Comparison of ENCODE assay signal across 8 cellular contexts in genomic region chr12:107515446-107515958, GRCh38.
A peak's percentile ranks its signal among the peaks of the same experiment; 100 is the strongest.
DNase-seq lines count a peak whose midpoint lies in the region; ATAC-seq and TF ChIP-seq lines count a peak whose summit lies in the region.

No MANE protein-coding gene starts in this region.

- H3K9me3 ChIP-seq in Loucy (ENCODE audit: insufficient read depth, low read depth, low read length) (no peaks in the 10 kb centered on the region), left lung (no peaks in the 10 kb centered on the region)

- H3K27ac ChIP-seq in left lung, result peak overlapping the region; percentile 18 to 48

- peaks cover 6 to 12% of the 10 kb centered on the region in 2 donors for H3K4me1 Mint-ChIP-seq in immature natural killer cell

- no peaks in the 10 kb centered on the region for H4K20me1 ChIP-seq in Loucy (ENCODE audit: insufficient read depth, low read length, poor library complexity, severe bottlenecking)

- no peak overlapping the region for H3K9ac ChIP-seq in Loucy (ENCODE audit: low read depth, low read length, poor library complexity, severe bottlenecking)

- no peaks in the 10 kb centered on the region; the same call in 1 of the 2 replicates for H3F3A ChIP-seq in Loucy (ENCODE audit: low read depth)

- no peak overlapping the region for H3K4me3 ChIP-seq in Loucy (ENCODE audit: low read length, poor library complexity, severe bottlenecking)
- no peak overlapping the region for H3K4me3 ChIP-seq in left lung

- peak; percentile 77 for DNase-seq in EH (ENCODE audit: low read depth)
- DNase-seq in amniotic epithelial cell (ENCODE audit: low read depth), result peak; percentile 97
- peak in 1 of 2 donors; percentile 63 for DNase-seq in left lung
- no peak for DNase-seq in NCI-H1694 (lab: John Stamatoyannopoulos, UW)
- no peak for DNase-seq in NCI-H1436 (lab: John Stamatoyannopoulos, UW)
- no peak for DNase-seq in immature natural killer cell

- no peaks in the 10 kb centered on the region for H3K79me2 ChIP-seq in Loucy (ENCODE audit: insufficient read depth, low read length)

- H3K27ac Mint-ChIP-seq in immature natural killer cell, result no peak overlapping the region

- H3K9me2 ChIP-seq in Loucy (replicated peaks; ENCODE audit: low read depth, low read length), result no peaks in the 10 kb centered on the region

- peaks cover 2% of the 10 kb centered on the region in 3 donors for H3K27me3 Mint-ChIP-seq in immature natural killer cell (ENCODE audit: low read depth in 3 of 3)

- H3K36me3 ChIP-seq in Loucy (ENCODE audit: insufficient read depth, low read length) (no peaks in the 10 kb centered on the region), left lung (no peaks in the 10 kb centered on the region)

- peak overlapping the region; percentile 66 for H3K4me2 ChIP-seq in Loucy (ENCODE audit: low read depth, low read length, poor library complexity, severe bottlenecking)

- H3K4me1 ChIP-seq in Loucy (ENCODE audit: insufficient read depth, low read length, poor library complexity, severe bottlenecking), result peaks cover 12% of the 10 kb centered on the region
- peaks cover 0 to 11% of the 10 kb centered on the region in 2 donors for H3K4me1 ChIP-seq in left lung

- intact Hi-C loops in left lung (cut with DNase I), result no loop called here

- H3K27me3 ChIP-seq in Loucy (ENCODE audit: insufficient read depth, low read length, poor library complexity, severe bottlenecking) (no peaks in the 10 kb centered on the region), left lung (no peaks in the 10 kb centered on the region)

- no peaks in the 10 kb centered on the region for H3K9me3 Mint-ChIP-seq in immature natural killer cell

- peaks cover 0 to under 1% (median 0%) of the 10 kb centered on the region in 3 donors for H3K36me3 Mint-ChIP-seq in immature natural killer cell

- H3K4me3 Mint-ChIP-seq in immature natural killer cell, result peak overlapping the region in 1 of 5 donors; percentile 8

- ATAC-seq in left lung, result peak; percentile 84
- no peak for ATAC-seq in GM18873 (IDR thresholded peaks at IDR 0.05; ENCODE audit: low FRiP score, unreplicated experiment)

- TF ChIP-seq CTCF in Loucy (conservative IDR thresholded peaks at IDR 0.05; ENCODE audit: low read length) (no peak), left lung (IDR thresholded peaks at IDR 0.05) (no peak)

- no peak overlapping the region for H2AFZ ChIP-seq in Loucy (ENCODE audit: low read length)

Comparison
In these comparisons a context has a peak if more than half of its experiments do, and no peak if none do; other contexts are left out.
1. DNase-seq: peak in EH (single experiment) and amniotic epithelial cell (single experiment); none in NCI-H1694 (single experiment), NCI-H1436 (single experiment) and immature natural killer cell (0 of 3).